In the genomic region with DNA sequence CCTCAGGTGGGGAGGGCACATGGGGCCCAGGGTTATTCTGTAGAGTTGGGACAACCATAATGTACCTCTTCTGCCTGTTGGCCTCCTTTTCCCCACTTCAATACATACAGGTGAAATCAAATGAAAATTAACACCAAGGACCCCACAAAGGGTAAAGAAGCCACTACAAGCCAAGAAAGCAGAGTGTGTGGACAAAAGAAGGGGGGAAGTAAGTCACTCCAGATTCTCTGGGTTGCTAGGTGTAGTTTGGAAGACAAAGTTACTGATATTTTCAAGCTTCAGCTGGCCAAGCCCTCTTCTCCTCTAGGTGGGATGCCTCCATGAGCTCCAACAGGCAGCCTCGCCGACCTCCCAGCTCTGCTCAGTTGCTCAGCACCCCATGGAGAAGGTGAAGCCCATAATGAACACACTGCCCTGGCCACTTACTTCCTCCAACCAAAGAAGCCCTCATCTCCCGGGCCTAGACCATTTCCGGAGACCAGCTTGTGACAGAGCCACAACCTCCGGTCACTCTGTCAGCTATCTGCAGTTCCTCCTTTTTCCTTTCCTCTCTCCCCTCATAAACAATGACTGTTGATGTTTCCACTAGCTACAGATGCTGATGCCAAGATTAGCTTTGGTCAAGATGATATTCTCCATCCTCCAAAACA, we compare ENCODE assay signal across 9 cellular contexts.
DNase-seq lines count a peak whose midpoint lies in the region; ATAC-seq, FAIRE-seq and TF ChIP-seq lines count a peak whose summit lies in the region.
"Had no signal": no experiment of that assay in that cellular context is flagged by ENCODE, and none has a peak within 500 bp of the region (broad histone marks: within the 10 kb centered on the region; RNA-seq: fewer than 3 reads in every experiment).

No MANE protein-coding gene starts in this region.

- TF ChIP-seq RAD21 in liver (IDR thresholded peaks at IDR 0.05) = no peak
- no peak for TF ChIP-seq RAD21 in HepG2 (CRISPR knock-in tag; IDR thresholded peaks at IDR 0.05)

- H4K20me1 ChIP-seq in HepG2 (ENCODE audit: insufficient read depth, low read length) (no peaks in the 10 kb centered on the region), endothelial cell of umbilical vein (replicated peaks; ENCODE audit: control insufficient read depth, extremely low read depth, insufficient read depth, low read length) (no peaks in the 10 kb centered on the region)

- H3K27ac ChIP-seq in liver (ENCODE audit: low read depth in 1 of 2, low read length in 2 of 2) (peak overlapping the region; percentile 45 to 46), HepG2 (ENCODE audit: extremely low read length, insufficient read depth, low read length) (no peak overlapping the region), endothelial cell of umbilical vein (ENCODE audit: insufficient read depth, low read depth, low read length) (no peak overlapping the region), muscle layer of duodenum (ENCODE audit: low read length) (peak overlapping the region; percentile 68), small intestine (ENCODE audit: low read depth in 1 of 2, low read length in 1 of 2) (peak overlapping the region in 1 of 2 donors; percentile 72)

- BruUV-seq in HepG2 (replicated peaks; lab: Mats Ljungman, UMichigan) = no TSS peak
- TSS peak; percentile 45 for BruUV-seq in endothelial cell of umbilical vein (replicated peaks; lab: Mats Ljungman, UMichigan)

- H3K4me1 ChIP-seq in liver (ENCODE audit: control insufficient read depth in 4 of 4, insufficient read depth in 4 of 4, low read length in 3 of 4) (peaks cover 0 to 2% (median 0%) of the 10 kb centered on the region in 4 donors), HepG2 (ENCODE audit: insufficient read depth, low read length) (0 out of 2 replicates have a peak, but pooled peaks cover 11% of the 10 kb centered on the region), endothelial cell of umbilical vein (ENCODE audit: control insufficient read depth, extremely low read depth, insufficient read depth, low read length) (peaks cover 15% of the 10 kb centered on the region), muscle layer of duodenum (ENCODE audit: control insufficient read depth in 1 of 2, insufficient read depth in 2 of 2, low read length in 2 of 2) (no peaks in the 10 kb centered on the region), small intestine (ENCODE audit: control insufficient read depth in 2 of 2, insufficient read depth in 1 of 2, low read depth in 1 of 2, low read length in 1 of 2) (peaks cover 0 to 3% of the 10 kb centered on the region in 2 donors)

- H2AFZ ChIP-seq in HepG2 (ENCODE audit: low read length) (no peak overlapping the region), endothelial cell of umbilical vein (ENCODE audit: low read depth, low read length) (peak overlapping the region; percentile 81)

- no peak for ATAC-seq in HepG2
- no peak for ATAC-seq in HG02870 (IDR thresholded peaks at IDR 0.05; ENCODE audit: unreplicated experiment)
- ATAC-seq: activated T-cell treated with anti-CD3 and anti-CD28 coated beads, Interleukin-2, amount 50 U/mL, for 72 hours had no signal

- H3K4me2 ChIP-seq in HepG2 (ENCODE audit: low read depth, low read length) (no peak overlapping the region), endothelial cell of umbilical vein (ENCODE audit: insufficient read depth, low read length) (no peak overlapping the region)

- no peak overlapping the region for H3K9ac ChIP-seq in liver (ENCODE audit: low read depth in 1 of 2, low read length in 2 of 2)
- H3K9ac ChIP-seq in HepG2 (ENCODE audit: insufficient read depth, low read depth, low read length) = no peak overlapping the region
- no peak overlapping the region for H3K9ac ChIP-seq in endothelial cell of umbilical vein (replicated peaks; ENCODE audit: extremely low read depth, insufficient read depth, low read length)

- CTCF ChIA-PET in HepG2 (lab: Yijun Ruan, JAX; ENCODE audit: low intra/inter-chr PET ratio, low total read pairs) = no interaction called here
- CTCF ChIA-PET in endothelial cell of umbilical vein (lab: Charles Lee) = interaction anchor here (0.9 to 1.7 kb wide), 4 partner anchors 9 to 71 kb away, joined by 3 to 4 read pairs (median 4); a partner anchor contains a TSS

- no peaks in the 10 kb centered on the region for H3K36me3 ChIP-seq in liver (ENCODE audit: control insufficient read depth in 4 of 4, insufficient read depth in 3 of 4, low read depth in 1 of 4, low read length in 3 of 4)
- H3K36me3 ChIP-seq in HepG2 (replicated peaks in 1 of 2; ENCODE audit: control insufficient read depth in 1 of 2, insufficient read depth in 2 of 2, low read length in 2 of 2) = no peaks in the 10 kb centered on the region
- H3K36me3 ChIP-seq in endothelial cell of umbilical vein (ENCODE audit: control insufficient read depth in 2 of 2, extremely low read depth in 1 of 2, insufficient read depth in 2 of 2, low read length in 2 of 2) = no peaks in the 10 kb centered on the region
- no peaks in the 10 kb centered on the region for H3K36me3 ChIP-seq in muscle layer of duodenum (ENCODE audit: control insufficient read depth in 1 of 2, insufficient read depth in 2 of 2, low read length in 2 of 2)
- H3K36me3 ChIP-seq in small intestine (ENCODE audit: control insufficient read depth in 2 of 2, insufficient read depth in 2 of 2, low read length in 2 of 2) = no peaks in the 10 kb centered on the region

- H3K9me1 ChIP-seq in endothelial cell of umbilical vein (replicated peaks; ENCODE audit: control insufficient read depth, extremely low read depth, insufficient read depth, low read length) = no peaks in the 10 kb centered on the region

- TF ChIP-seq EP300 in HepG2 (IDR thresholded peaks at IDR 0.05; ENCODE audit: low read depth in 2 of 2, low read length in 2 of 2) (no peak), HepG2 (CRISPR knock-in tag; IDR thresholded peaks at IDR 0.05; ENCODE audit: borderline replicate concordance) (no peak)

- TF ChIP-seq CTCF in liver (IDR thresholded peaks at IDR 0.05; ENCODE audit: low read depth, low read length, missing input control) (no peak), HepG2 (CRISPR knock-in tag; IDR thresholded peaks at IDR 0.05) (no peak), endothelial cell of umbilical vein (IDR thresholded peaks at IDR 0.05; ENCODE audit: extremely low read depth in 1 of 2, insufficient read depth in 1 of 2, low read depth in 1 of 2, low read length in 2 of 2) (no peak)

- FAIRE-seq in HepG2 (lab: Jason Lieb, UNC) (no peak), endothelial cell of umbilical vein (lab: Jason Lieb, UNC) (peak; percentile 70), small intestine (lab: Jason Lieb, UNC) (no peak)

- H3K4me3 ChIP-seq in liver (ENCODE audit: low read depth in 1 of 3, low read length in 3 of 3) (no peak overlapping the region), HepG2 (replicated peaks in 1 of 3; ENCODE audit: insufficient read depth in 1 of 3, low read depth in 2 of 3, low read length in 3 of 3) (no peak overlapping the region), endothelial cell of umbilical vein (replicated peaks in 1 of 3; ENCODE audit: insufficient read depth in 1 of 3, low read depth in 1 of 3, low read length in 3 of 3) (no peak overlapping the region), muscle layer of duodenum (ENCODE audit: low read depth in 1 of 2, low read length in 2 of 2) (no peak overlapping the region), small intestine (ENCODE audit: low read depth in 1 of 2, low read length in 2 of 2) (no peak overlapping the region)

- intact Hi-C loops in HepG2 (cut with micrococcal nuclease; ENCODE audit: unreplicated experiment) = no loop called here
- intact Hi-C loops in endothelial cell of umbilical vein (cut with micrococcal nuclease) = no loop called here

- in situ Hi-C loops in HepG2 (cut with HindIII; ENCODE audit: extremely low pct_ligation_motif_present, low pct_unique_long_range_greater_than_20kb) = no loop called here

- TF ChIP-seq POLR2A in HepG2 (IDR thresholded peaks at IDR 0.05; ENCODE audit: insufficient read depth in 1 of 2, low read depth in 2 of 2, low read length in 2 of 2) = no peak
- TF ChIP-seq POLR2A in endothelial cell of umbilical vein (IDR thresholded peaks at IDR 0.05; ENCODE audit: low read depth, low read length) = no peak

- 67% methylated on average over 5 of the region's 5 CpGs for WGBS in liver
- WGBS in HepG2 (ENCODE audit: low lambda C conversion rate) = 58% methylated on average over 5 of the region's 5 CpGs
- 77 to 97% (median 88%) methylated on average over 5 of the region's 5 CpGs for WGBS in small intestine, 3 donors

- H3K27me3 ChIP-seq in liver (ENCODE audit: control insufficient read depth in 4 of 4, insufficient read depth in 4 of 4, low read length in 3 of 4) = no peaks in the 10 kb centered on the region
- H3K27me3 ChIP-seq in HepG2 (ENCODE audit: control insufficient read depth in 1 of 2, insufficient read depth in 2 of 2, low read length in 2 of 2) = no peaks in the 10 kb centered on the region
- H3K27me3 ChIP-seq in endothelial cell of umbilical vein (ENCODE audit: control insufficient read depth in 2 of 2, insufficient read depth in 2 of 2, low read length in 2 of 2) = peaks cover 1% of the 10 kb centered on the region in 2 experiments
- no peaks in the 10 kb centered on the region for H3K27me3 ChIP-seq in muscle layer of duodenum (ENCODE audit: low read depth, low read length)
- no peaks in the 10 kb centered on the region for H3K27me3 ChIP-seq in small intestine (ENCODE audit: control insufficient read depth in 2 of 2, insufficient read depth in 2 of 2, low read length in 2 of 2)

- no peaks in the 10 kb centered on the region for H3K9me3 ChIP-seq in liver (ENCODE audit: control insufficient read depth in 4 of 4, low read length in 3 of 4)
- no peaks in the 10 kb centered on the region for H3K9me3 ChIP-seq in HepG2 (ENCODE audit: low read length)
- H3K9me3 ChIP-seq in endothelial cell of umbilical vein (replicated peaks; ENCODE audit: control insufficient read depth, insufficient read depth, low read length) = no peaks in the 10 kb centered on the region
- no peaks in the 10 kb centered on the region for H3K9me3 ChIP-seq in muscle layer of duodenum (ENCODE audit: control insufficient read depth in 1 of 2, low read length in 2 of 2)
- no peaks in the 10 kb centered on the region for H3K9me3 ChIP-seq in small intestine (ENCODE audit: control insufficient read depth, low read depth)

- no peaks in the 10 kb centered on the region for H3K79me2 ChIP-seq in HepG2 (ENCODE audit: insufficient read depth, low read length)
- no peaks in the 10 kb centered on the region for H3K79me2 ChIP-seq in endothelial cell of umbilical vein (ENCODE audit: control insufficient read depth, insufficient read depth, low read length)

- no peak for DNase-seq in HepG2 (ENCODE audit: low spot score)
- DNase-seq in endothelial cell of umbilical vein (ENCODE audit: low read depth, low spot score) = peak; percentile 64
- DNase-seq in small intestine = no peak
- no peak for DNase-seq in NCI-H1048 (lab: John Stamatoyannopoulos, UW)
- no peak for DNase-seq in HuH-7.5 (ENCODE audit: low spot score)
- DNase-seq: activated T-cell treated with anti-CD3 and anti-CD28 coated beads, Interleukin-2, amount 50 U/mL, for 72 hours had no signal

- dilution Hi-C loops in endothelial cell of umbilical vein (cut with MboI; ENCODE audit: extremely low pct_ligation_motif_present, low sequenced_read_pairs) = no loop called here

- POLR2A ChIA-PET in HepG2 (lab: Yijun Ruan, JAX) (interaction anchor here (1.0 kb wide), 1 partner anchor 39 kb away, joined by 3 read pairs; no protein-coding TSS in a partner anchor), endothelial cell of umbilical vein (lab: Charles Lee) (no interaction called here)

Comparison
In these comparisons a context has a peak if more than half of its experiments do, and no peak if none do; other contexts are left out.
1. H3K27ac ChIP-seq: peak in liver (2 of 2) and muscle layer of duodenum (single experiment); none in HepG2 (single experiment) and endothelial cell of umbilical vein (single experiment).